In the genomic region with DNA sequence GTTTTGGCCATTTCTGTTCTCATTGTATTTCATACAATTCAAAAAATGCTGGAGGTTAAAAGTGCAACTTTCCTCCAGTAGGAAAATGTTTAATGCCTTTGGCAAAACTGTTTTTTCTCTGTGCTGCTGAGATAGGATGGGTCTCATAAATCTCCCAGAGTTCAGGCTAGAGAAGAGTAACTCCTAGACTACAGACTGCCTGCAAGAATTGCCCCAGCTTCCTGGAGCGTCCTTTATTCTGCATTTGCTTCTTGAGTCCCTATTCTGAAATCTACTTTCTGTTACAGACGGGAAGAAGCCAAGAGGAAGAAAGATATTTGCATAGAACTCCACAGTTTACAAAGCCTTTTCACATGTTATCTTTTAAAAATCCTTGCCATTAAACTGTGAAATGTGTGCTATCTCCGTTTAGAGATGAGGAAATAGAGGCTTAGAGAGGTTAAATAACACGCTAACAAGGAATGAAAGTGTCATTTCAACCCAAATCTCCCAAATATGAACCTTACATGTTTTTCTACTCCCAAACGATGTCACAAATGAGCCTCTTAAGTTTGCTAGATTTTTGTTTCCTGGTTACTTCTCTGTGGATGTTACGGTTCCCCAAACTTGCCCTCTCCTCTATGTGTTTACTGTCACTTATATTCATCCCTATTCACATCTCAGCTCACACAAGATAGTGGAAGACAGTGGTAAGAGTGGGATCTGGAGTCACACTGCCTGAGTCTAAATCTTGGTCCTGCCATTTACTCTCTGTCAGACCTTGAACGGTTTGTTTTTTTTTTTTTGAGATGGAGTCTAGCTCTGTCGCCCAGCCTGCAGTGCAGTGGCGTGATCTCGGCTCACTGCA, we compare ENCODE assay signal across 25 cellular contexts. TPM values are rescaled to one million over a fixed set of nuclear protein-coding genes. Genes with fewer than 3 reads are reported as not detected.
DNase-seq lines count a peak whose midpoint lies in the region; ATAC-seq and TF ChIP-seq lines count a peak whose summit lies in the region.
"Had no signal": no experiment of that assay in that cellular context is flagged by ENCODE, and none has a peak within 500 bp of the region (broad histone marks: within the 10 kb centered on the region; RNA-seq: fewer than 3 reads in every experiment).

No MANE protein-coding gene starts in this region.

- H3K36me3 ChIP-seq in neutrophil (no peaks in the 10 kb centered on the region), breast epithelium (no peaks in the 10 kb centered on the region)
- H3K36me3 ChIP-seq: gastroesophageal sphincter, HAP-1, sigmoid colon had no signal

- ATAC-seq in GM21529 (IDR thresholded peaks at IDR 0.05; ENCODE audit: unreplicated experiment), result no peak
- ATAC-seq: gastroesophageal sphincter, natural killer cell had no signal

- DNase-seq in GM03348 (ENCODE audit: low spot score), result peak; percentile 34
- peak; percentile 25 for DNase-seq in fibroblast of peridontal ligament (ENCODE audit: extremely low read depth)
- DNase-seq in dedifferentiated amniotic fluid mesenchymal stem cell (ENCODE audit: extremely low spot score), result no peak
- DNase-seq in breast epithelium (ENCODE audit: low spot score in 2 of 2), result no peak
- no peak for DNase-seq in NCI-H82 treated with DMSO at 0.1 percent for 48 hours (lab: John Stamatoyannopoulos, UW; ENCODE audit: unreplicated experiment)
- DNase-seq: activated CD4-positive, alpha-beta T cell treated with anti-CD3 and anti-CD28 coated beads, Interleukin-2, amount 10 ng/mL, durations not matched to agents 7 days and 5 days; activated CD8-positive, alpha-beta memory T cell treated with anti-CD3 and anti-CD28 coated beads, Interleukin-2, amount 50 U/mL, for 4 hours; activated naive CD8-positive, alpha-beta T cell treated with anti-CD3 and anti-CD28 coated beads, Interleukin-2, amount 10 ng/mL, durations not matched to agents 7 days and 5 days; GF-D8; natural killer cell; NCI-H1436 treated with DMSO at 0.1 percent for 48 hours; NCI-H2171; NCI-H748 treated with DMSO at 0.1 percent for 48 hours; posterior cingulate gyrus; SHP77; sigmoid colon; stimulated activated naive CD4-positive, alpha-beta T cell had no signal

- intact Hi-C loops in breast epithelium (cut with DNase I; ENCODE audit: low total_unique reads), result no loop called here

- peaks cover 77 to 82% of the 10 kb centered on the region in 2 experiments for H3K4me1 ChIP-seq in neutrophil (ENCODE audit: control insufficient read depth in 1 of 2, insufficient read depth in 1 of 2, low read depth in 1 of 2, low read length in 1 of 2)
- no peaks in the 10 kb centered on the region for H3K4me1 ChIP-seq in breast epithelium
- H3K4me1 ChIP-seq: gastroesophageal sphincter, HAP-1 had no signal

- H3K9me3 ChIP-seq in neutrophil (no peaks in the 10 kb centered on the region), breast epithelium (no peaks in the 10 kb centered on the region)
- H3K9me3 ChIP-seq: gastroesophageal sphincter, HAP-1, sigmoid colon had no signal

- TF ChIP-seq POLR2A in breast epithelium (IDR thresholded peaks at IDR 0.05), result no peak

- H3K4me3 ChIP-seq in neutrophil (ENCODE audit: low read depth in 1 of 2, low read length in 1 of 2) (peak overlapping the region; percentile 8 to 10), breast epithelium (no peak overlapping the region)
- H3K4me3 ChIP-seq: gastroesophageal sphincter, HAP-1 had no signal

- no peak for TF ChIP-seq CTCF in VCaP (conservative IDR thresholded peaks at IDR 0.05)
- TF ChIP-seq CTCF in neutrophil (IDR thresholded peaks at IDR 0.05), result no peak
- no peak for TF ChIP-seq CTCF in breast epithelium (IDR thresholded peaks at IDR 0.05)

- H3K27me3 ChIP-seq in neutrophil (no peaks in the 10 kb centered on the region), breast epithelium (no peaks in the 10 kb centered on the region)
- H3K27me3 ChIP-seq: gastroesophageal sphincter, sigmoid colon had no signal

- H3K27ac ChIP-seq in VCaP (peak overlapping the region; percentile 6; the same call in 1 of the 2 replicates), neutrophil (peak overlapping the region; percentile 81), breast epithelium (no peak overlapping the region)
- H3K27ac ChIP-seq: C4-2B, gastroesophageal sphincter had no signal

RNA-seq across cellular contexts. Expression of a gene that starts 17.4 kb away (rescaled TPM):
- total RNA-seq in breast epithelium, result 1 to 10 TPM; 1.1 to 1.3 (median 1.3) TPM
- total RNA-seq: activated CD4-positive, alpha-beta T cell treated with anti-CD3 and anti-CD28 coated beads, Interleukin-2, amount 10 ng/mL, durations not matched to agents 7 days and 5 days; activated naive CD8-positive, alpha-beta T cell treated with anti-CD3 and anti-CD28 coated beads, Interleukin-2, amount 10 ng/mL, durations not matched to agents 7 days and 5 days; activated T-helper 2 cell treated with anti-CD3 and anti-CD28 coated beads, Interferon-gamma antibody, Interleukin-2, Interleukin-4, amounts not matched to agents 10 μg/mL and 5 μg/mL and 100 μg/mL, durations not matched to agents 14 hours and 24 hours and 36 hours; mesenteric fat pad; natural killer cell had no signal

Comparison
In these comparisons a context has a peak if more than half of its experiments do, and no peak if none do; other contexts are left out.
1. DNase-seq: peak in GM03348 (single experiment) and fibroblast of peridontal ligament (single experiment); none in dedifferentiated amniotic fluid mesenchymal stem cell (single experiment), breast epithelium (0 of 2) and NCI-H82 treated with DMSO at 0.1 percent for 48 hours (single experiment).
2. H3K27ac ChIP-seq: peak in VCaP (single experiment) and neutrophil (single experiment); none in breast epithelium (0 of 2).
3. H3K4me3 ChIP-seq: peak in neutrophil (2 of 2); none in breast epithelium (0 of 3).